In genomic region chr7:155306677-155307470, GRCh38 we compare ENCODE assay signal across 15 cellular contexts. TPM values are rescaled to one million over a fixed set of nuclear protein-coding genes. Genes with fewer than 3 reads are reported as not detected.
DNase-seq lines count a peak whose midpoint lies in the region; ATAC-seq, FAIRE-seq and TF ChIP-seq lines count a peak whose summit lies in the region.
"Had no signal": no experiment of that assay in that cellular context is flagged by ENCODE, and none has a peak within 500 bp of the region (broad histone marks: within the 10 kb centered on the region; RNA-seq: fewer than 3 reads in every experiment).

No MANE protein-coding gene starts in this region.

- peak overlapping the region; percentile 15 for H3K27ac Mint-ChIP-seq in T-helper 2 cell treated with Interferon-gamma antibody and Interleukin-4, amounts not matched to agents 5 μg/mL and 100 μg/mL, for 36 hours
- peak overlapping the region in 3 of 5 experiments; percentile 10 to 60 (median 52) for H3K27ac Mint-ChIP-seq in brain
- H3K27ac Mint-ChIP-seq: stimulated activated naive CD8-positive, alpha-beta T cell treated with anti-CD3 and anti-CD28 coated beads, Interleukin-15, Interleukin-2, amounts not matched to agents 100 ng/mL and 50 ng/mL, for 24 hours had no signal

- H3K9me3 Mint-ChIP-seq in T-helper 2 cell treated with Interferon-gamma antibody and Interleukin-4, amounts not matched to agents 5 μg/mL and 100 μg/mL, for 36 hours, result no peaks in the 10 kb centered on the region
- H3K9me3 Mint-ChIP-seq in brain, result no peaks in the 10 kb centered on the region
- H3K9me3 Mint-ChIP-seq: stimulated activated naive CD8-positive, alpha-beta T cell treated with anti-CD3 and anti-CD28 coated beads, Interleukin-15, Interleukin-2, amounts not matched to agents 100 ng/mL and 50 ng/mL, for 24 hours had no signal

- no peak overlapping the region for H3K4me3 ChIP-seq in mucosa of descending colon
- H3K4me3 ChIP-seq: SJCRH30 had no signal

- intact Hi-C loops in mucosa of descending colon (cut with DNase I, micrococcal nuclease), result no loop called here

- H3K4me3 Mint-ChIP-seq in T-helper 2 cell treated with Interferon-gamma antibody and Interleukin-4, amounts not matched to agents 5 μg/mL and 100 μg/mL, for 36 hours, result no peak overlapping the region
- H3K4me3 Mint-ChIP-seq in brain, result no peak overlapping the region
- H3K4me3 Mint-ChIP-seq: stimulated activated naive CD8-positive, alpha-beta T cell treated with anti-CD3 and anti-CD28 coated beads, Interleukin-15, Interleukin-2, amounts not matched to agents 100 ng/mL and 50 ng/mL, for 24 hours had no signal

- H3K4me1 ChIP-seq in mucosa of descending colon (ENCODE audit: low read depth), result no peaks in the 10 kb centered on the region
- H3K4me1 ChIP-seq: SJCRH30 had no signal

- no peaks in the 10 kb centered on the region for H3K27me3 Mint-ChIP-seq in T-helper 2 cell treated with Interferon-gamma antibody and Interleukin-4, amounts not matched to agents 5 μg/mL and 100 μg/mL, for 36 hours (ENCODE audit: low read depth)
- no peaks in the 10 kb centered on the region for H3K27me3 Mint-ChIP-seq in brain
- H3K27me3 Mint-ChIP-seq: stimulated activated naive CD8-positive, alpha-beta T cell treated with anti-CD3 and anti-CD28 coated beads, Interleukin-15, Interleukin-2, amounts not matched to agents 100 ng/mL and 50 ng/mL, for 24 hours had no signal

- in situ Hi-C loops in G401 (cut with HindIII; ENCODE audit: low sequenced_read_pairs), result no loop called here

- no peaks in the 10 kb centered on the region for H3K9me3 ChIP-seq in mucosa of descending colon
- H3K9me3 ChIP-seq: SJCRH30 had no signal

- TF ChIP-seq CTCF in brain (conservative IDR thresholded peaks at IDR 0.05) (no peak), mucosa of descending colon (IDR thresholded peaks at IDR 0.05) (no peak)

- H3K36me3 ChIP-seq in mucosa of descending colon (ENCODE audit: low read depth), result no peaks in the 10 kb centered on the region

- H3K4me1 Mint-ChIP-seq in T-helper 2 cell treated with Interferon-gamma antibody and Interleukin-4, amounts not matched to agents 5 μg/mL and 100 μg/mL, for 36 hours (ENCODE audit: low read depth), result peaks cover 28% of the 10 kb centered on the region
- peaks cover 45% of the 10 kb centered on the region for H3K4me1 Mint-ChIP-seq in brain

- FAIRE-seq in urothelium cell line (lab: Jason Lieb, UNC), result no peak

- peaks cover 78% of the 10 kb centered on the region for H3K36me3 Mint-ChIP-seq in T-helper 2 cell treated with Interferon-gamma antibody and Interleukin-4, amounts not matched to agents 5 μg/mL and 100 μg/mL, for 36 hours (ENCODE audit: low read depth)
- peaks cover 69% of the 10 kb centered on the region for H3K36me3 Mint-ChIP-seq in brain

- peak; percentile 10 for ATAC-seq in mucosa of descending colon

- no peak for DNase-seq in T-helper 2 cell treated with Interferon-gamma antibody and Interleukin-4, amounts not matched to agents 5 μg/mL and 100 μg/mL, for 36 hours (ENCODE audit: low spot score)
- DNase-seq in T-helper 2 cell (no peak), G401 (ENCODE audit: low spot score) (peak; percentile 39), mucosa of descending colon (no peak), urothelium cell line (ENCODE audit: low spot score) (no peak), DMS 273 treated with DMSO at 0.1 percent for 48 hours (lab: John Stamatoyannopoulos, UW) (no peak), amniotic stem cell (lab: John Stamatoyannopoulos, UW) (no peak)
- DNase-seq: activated CD8-positive, alpha-beta memory T cell treated with anti-CD3 and anti-CD28 coated beads, Interleukin-2, amount 50 U/mL, for 48 hours; HCEC 1CT; NCI-H2081 treated with DMSO at 0.1 percent for 48 hours; retina; SJCRH30; stimulated activated CD4-positive, alpha-beta T cell treated with anti-CD3 and anti-CD28 coated beads, Interleukin-4, amount 100 ng/mL, for 4 hours had no signal

RNA-seq across cellular contexts. Expression of gene INSIG1, which starts 9.2 kb away (rescaled TPM):
- 42.4 and 69.1 TPM in 2 replicates for total RNA-seq in G401 (2014; rRNA removed; shearing (Covaris generic))
- polyA plus RNA-seq in brain (ENCODE audit: insufficient read depth, low read depth, low replicate concordance), result 35.2 TPM
- 10 to 100 TPM; 40.1 to 85.1 (median 83.2) TPM for total RNA-seq in mucosa of descending colon
